ENCODE assay signal across 19 cellular contexts in the genomic region with DNA sequence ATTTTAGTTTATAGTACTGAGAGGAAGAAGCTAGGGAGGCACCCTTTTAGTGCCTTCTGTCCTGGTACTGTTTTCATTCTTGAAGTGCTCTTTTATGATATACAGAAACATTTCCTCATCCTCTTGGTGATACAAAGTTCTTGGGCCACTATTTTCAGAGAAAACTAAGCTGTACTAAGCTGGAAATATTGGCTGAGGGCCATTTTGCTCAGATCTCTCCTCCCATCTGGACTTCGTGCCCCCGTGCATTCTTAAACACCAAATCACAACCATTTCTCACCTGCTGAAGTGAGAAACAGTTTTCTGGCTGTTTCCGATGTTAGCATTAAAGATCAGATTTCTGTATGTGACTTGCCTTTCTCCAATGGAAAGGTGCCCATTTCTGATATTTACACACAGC.
DNase-seq lines count a peak whose midpoint lies in the region; ATAC-seq and TF ChIP-seq lines count a peak whose summit lies in the region.
"Had no signal": no experiment of that assay in that cellular context is flagged by ENCODE, and none has a peak within 500 bp of the region (broad histone marks: within the 10 kb centered on the region; RNA-seq: fewer than 3 reads in every experiment).

No MANE protein-coding gene starts in this region.

- DNase-seq in AG10803 (ENCODE audit: low read depth) (peak; percentile 28), adipocyte (ENCODE audit: low read depth) (peak; percentile 34), fibroblast of mammary gland (ENCODE audit: low read depth) (peak; percentile 59), mesothelial cell of epicardium (ENCODE audit: low spot score in 2 of 2, unreplicated experiment in 2 of 2) (no peak), psoas muscle (no peak)
- no peak for DNase-seq in stimulated activated effector memory CD8-positive, alpha-beta T cell treated with anti-CD3 and anti-CD28 coated beads, Interleukin-12 subunit alpha, Interleukin-12 subunit beta, amount 100 ng/mL, for 72 hours (ENCODE audit: low spot score in 2 of 2)
- DNase-seq: activated CD8-positive, alpha-beta T cell treated with anti-CD3 and anti-CD28 coated beads for 36 hours; activated naive CD8-positive, alpha-beta T cell treated with anti-CD3 and anti-CD28 coated beads, Interleukin-2, amount 10 ng/mL, durations not matched to agents 7 days and 5 days; activated T-cell treated with anti-CD3 and anti-CD28 coated beads, Interleukin-2, amount 50 U/mL, for 72 hours; CD4-positive, CD25-positive, alpha-beta regulatory T cell; cerebellar nuclear complex; DND-41; NCI-H1092 treated with DMSO at 0.1 percent for 48 hours; stomach had no signal

- no peaks in the 10 kb centered on the region for H3K9me3 ChIP-seq in adipocyte (ENCODE audit: control insufficient read depth, low read length)
- H3K9me3 ChIP-seq in psoas muscle: no peaks in the 10 kb centered on the region
- H3K9me3 ChIP-seq: stomach, vagina had no signal

- TF ChIP-seq CTCF in AG10803 (conservative IDR thresholded peaks at IDR 0.05; ENCODE audit: low read length) (no peak), fibroblast of mammary gland (conservative IDR thresholded peaks at IDR 0.05; ENCODE audit: control insufficient read depth, insufficient read depth, low read depth, low read length) (no peak), mesothelial cell of epicardium (IDR thresholded peaks at IDR 0.05; ENCODE audit: unreplicated experiment) (no peak), psoas muscle (IDR thresholded peaks at IDR 0.05) (no peak)

- H3K27ac Mint-ChIP-seq in mesothelial cell of epicardium: peak overlapping the region; percentile 41
- H3K27ac Mint-ChIP-seq in stimulated activated effector memory CD8-positive, alpha-beta T cell treated with anti-CD3 and anti-CD28 coated beads, Interleukin-12 subunit alpha, Interleukin-12 subunit beta, amount 100 ng/mL, for 72 hours: no peak overlapping the region
- H3K27ac Mint-ChIP-seq: activated CD8-positive, alpha-beta T cell treated with anti-CD3 and anti-CD28 coated beads for 36 hours; activated naive CD8-positive, alpha-beta T cell treated with anti-CD3 and anti-CD28 coated beads, Interleukin-2, amount 10 ng/mL, durations not matched to agents 7 days and 5 days; activated T-cell treated with anti-CD3 and anti-CD28 coated beads, Interleukin-2, amount 50 U/mL, for 72 hours had no signal

- H3K4me1 ChIP-seq in adipocyte (ENCODE audit: control insufficient read depth, insufficient read depth, low read length) (peaks cover 14% of the 10 kb centered on the region), psoas muscle (no peaks in the 10 kb centered on the region)
- H3K4me1 ChIP-seq: vagina had no signal

- H3K36me3 ChIP-seq in adipocyte (ENCODE audit: control insufficient read depth, insufficient read depth, low read length, severe bottlenecking): no peaks in the 10 kb centered on the region
- no peaks in the 10 kb centered on the region for H3K36me3 ChIP-seq in psoas muscle (ENCODE audit: insufficient read depth in 1 of 2, low read depth in 1 of 2)
- H3K36me3 ChIP-seq: stomach, vagina had no signal

- H3K4me1 Mint-ChIP-seq in mesothelial cell of epicardium: peaks cover 17% of the 10 kb centered on the region
- no peaks in the 10 kb centered on the region for H3K4me1 Mint-ChIP-seq in stimulated activated effector memory CD8-positive, alpha-beta T cell treated with anti-CD3 and anti-CD28 coated beads, Interleukin-12 subunit alpha, Interleukin-12 subunit beta, amount 100 ng/mL, for 72 hours
- H3K4me1 Mint-ChIP-seq: activated naive CD8-positive, alpha-beta T cell treated with anti-CD3 and anti-CD28 coated beads, Interleukin-2, amount 10 ng/mL, durations not matched to agents 7 days and 5 days had no signal

- H3K4me3 ChIP-seq in AG10803 (ENCODE audit: low read length): no peak overlapping the region
- H3K4me3 ChIP-seq in adipocyte (ENCODE audit: low read length): no peak overlapping the region
- H3K4me3 ChIP-seq in fibroblast of mammary gland (ENCODE audit: control insufficient read depth, low read depth, low read length): no peak overlapping the region
- H3K4me3 ChIP-seq in psoas muscle: no peak overlapping the region
- H3K4me3 ChIP-seq: stomach, vagina had no signal

- H3K9me3 Mint-ChIP-seq in mesothelial cell of epicardium: no peaks in the 10 kb centered on the region
- no peaks in the 10 kb centered on the region for H3K9me3 Mint-ChIP-seq in stimulated activated effector memory CD8-positive, alpha-beta T cell treated with anti-CD3 and anti-CD28 coated beads, Interleukin-12 subunit alpha, Interleukin-12 subunit beta, amount 100 ng/mL, for 72 hours
- H3K9me3 Mint-ChIP-seq: activated CD8-positive, alpha-beta T cell treated with anti-CD3 and anti-CD28 coated beads for 36 hours; activated naive CD8-positive, alpha-beta T cell treated with anti-CD3 and anti-CD28 coated beads, Interleukin-2, amount 10 ng/mL, durations not matched to agents 7 days and 5 days; activated T-cell treated with anti-CD3 and anti-CD28 coated beads, Interleukin-2, amount 50 U/mL, for 72 hours; CD4-positive, CD25-positive, alpha-beta regulatory T cell had no signal

- H3K9ac ChIP-seq in adipocyte (ENCODE audit: low read length): peak overlapping the region; percentile 12
- H3K9ac ChIP-seq: KMS-11 had no signal

- H3K27me3 Mint-ChIP-seq in mesothelial cell of epicardium (ENCODE audit: low read depth): no peaks in the 10 kb centered on the region
- H3K27me3 Mint-ChIP-seq: activated CD8-positive, alpha-beta T cell treated with anti-CD3 and anti-CD28 coated beads for 36 hours; activated naive CD8-positive, alpha-beta T cell treated with anti-CD3 and anti-CD28 coated beads, Interleukin-2, amount 10 ng/mL, durations not matched to agents 7 days and 5 days; CD4-positive, CD25-positive, alpha-beta regulatory T cell had no signal

- intact Hi-C loops in psoas muscle (cut with DNase I): no loop called here

- H3K27me3 ChIP-seq in adipocyte (replicated peaks; ENCODE audit: control insufficient read depth, insufficient read depth, low read length): no peaks in the 10 kb centered on the region
- H3K27me3 ChIP-seq in psoas muscle (ENCODE audit: insufficient read depth in 3 of 3, low read length in 2 of 3): no peaks in the 10 kb centered on the region
- H3K27me3 ChIP-seq: stomach, vagina had no signal

- H3K27ac ChIP-seq in psoas muscle: no peak overlapping the region
- H3K27ac ChIP-seq: KMS-11, RWPE1, vagina had no signal

- WGBS in psoas muscle, 3 donors: 36 to 52% (median 42%) methylated on average over 3 of the region's 3 CpGs

- no peak overlapping the region for H3K4me3 Mint-ChIP-seq in mesothelial cell of epicardium
- no peak overlapping the region for H3K4me3 Mint-ChIP-seq in stimulated activated effector memory CD8-positive, alpha-beta T cell treated with anti-CD3 and anti-CD28 coated beads, Interleukin-12 subunit alpha, Interleukin-12 subunit beta, amount 100 ng/mL, for 72 hours
- H3K4me3 Mint-ChIP-seq: activated CD8-positive, alpha-beta T cell treated with anti-CD3 and anti-CD28 coated beads for 36 hours; activated naive CD8-positive, alpha-beta T cell treated with anti-CD3 and anti-CD28 coated beads, Interleukin-2, amount 10 ng/mL, durations not matched to agents 7 days and 5 days; activated T-cell treated with anti-CD3 and anti-CD28 coated beads, Interleukin-2, amount 50 U/mL, for 72 hours; CD4-positive, CD25-positive, alpha-beta regulatory T cell had no signal

- ATAC-seq in HG03045 (IDR thresholded peaks at IDR 0.05; ENCODE audit: unreplicated experiment): no peak
- ATAC-seq in psoas muscle: no peak
- no peak for ATAC-seq in stimulated activated effector memory CD8-positive, alpha-beta T cell treated with anti-CD3 and anti-CD28 coated beads, Interleukin-12 subunit alpha, Interleukin-12 subunit beta, amount 100 ng/mL, for 72 hours
- no peak for ATAC-seq in HG03095 (IDR thresholded peaks at IDR 0.05; ENCODE audit: unreplicated experiment)
- ATAC-seq: activated CD8-positive, alpha-beta T cell treated with anti-CD3 and anti-CD28 coated beads for 36 hours; activated T-cell treated with anti-CD3 and anti-CD28 coated beads, Interleukin-2, amount 50 U/mL, for 72 hours had no signal

- H3K36me3 Mint-ChIP-seq in mesothelial cell of epicardium: no peaks in the 10 kb centered on the region
- no peaks in the 10 kb centered on the region for H3K36me3 Mint-ChIP-seq in stimulated activated effector memory CD8-positive, alpha-beta T cell treated with anti-CD3 and anti-CD28 coated beads, Interleukin-12 subunit alpha, Interleukin-12 subunit beta, amount 100 ng/mL, for 72 hours
- H3K36me3 Mint-ChIP-seq: activated naive CD8-positive, alpha-beta T cell treated with anti-CD3 and anti-CD28 coated beads, Interleukin-2, amount 10 ng/mL, durations not matched to agents 7 days and 5 days had no signal

Comparison
In these comparisons a context has a peak if more than half of its experiments do, and no peak if none do; other contexts are left out.
1. DNase-seq: peak in AG10803 (single experiment), adipocyte (single experiment) and fibroblast of mammary gland (single experiment); none in mesothelial cell of epicardium (0 of 2), psoas muscle (0 of 2) and stimulated activated effector memory CD8-positive, alpha-beta T cell treated with anti-CD3 and anti-CD28 coated beads, Interleukin-12 subunit alpha, Interleukin-12 subunit beta, amount 100 ng/mL, for 72 hours (0 of 2).